Comparison of ENCODE assay signal across 25 cellular contexts in genomic region chr3:106792716-106793115, GRCh38.
DNase-seq lines count a peak whose midpoint lies in the region; ATAC-seq, FAIRE-seq and TF ChIP-seq lines count a peak whose summit lies in the region.
"Had no signal": no experiment of that assay in that cellular context is flagged by ENCODE, and none has a peak within 500 bp of the region (broad histone marks: within the 10 kb centered on the region; RNA-seq: fewer than 3 reads in every experiment).

No MANE protein-coding gene starts in this region.

- no peak for FAIRE-seq in GM12892 (lab: Jason Lieb, UNC)
- FAIRE-seq: GM18507, H1, HepG2, K562 had no signal

- no peak overlapping the region for H3K27ac Mint-ChIP-seq in activated CD4-positive, alpha-beta T cell treated with anti-CD3 and anti-CD28 coated beads, Interleukin-2, amount 10 ng/mL, durations not matched to agents 24 days and 14 days
- H3K27ac Mint-ChIP-seq: CD4-positive, alpha-beta memory T cell; T-cell had no signal

- no peak for TF ChIP-seq CTCF in fibroblast of pulmonary artery (IDR thresholded peaks at IDR 0.05; ENCODE audit: low read length, missing control alignments)

- no peak for ATAC-seq in GM21717 (IDR thresholded peaks at IDR 0.05; ENCODE audit: unreplicated experiment)
- no peak for ATAC-seq in HG02981 (IDR thresholded peaks at IDR 0.05; ENCODE audit: unreplicated experiment)
- ATAC-seq: HepG2, K562, T-cell had no signal

- intact Hi-C loops in activated CD4-positive, alpha-beta T cell treated with anti-CD3 and anti-CD28 coated beads, Interleukin-2, amount 10 ng/mL, durations not matched to agents 24 days and 14 days (cut with micrococcal nuclease), result no loop called here

- DNase-seq in ELR (ENCODE audit: low read depth), result peak; percentile 61
- peak; percentile 7 for DNase-seq in NCI-H226
- peak; percentile 11 for DNase-seq in fibroblast of pulmonary artery (ENCODE audit: low read depth)
- no peak for DNase-seq in GM12892 (ENCODE audit: insufficient read length)
- no peak for DNase-seq in activated CD4-positive, alpha-beta T cell treated with anti-CD3 and anti-CD28 coated beads, Interleukin-2, amount 10 ng/mL, durations not matched to agents 24 days and 14 days
- DNase-seq: C1 segment of cervical spinal cord; CD4-positive, alpha-beta memory T cell; DMS 273 treated with DMSO at 0.1 percent for 48 hours; DMS79; HCEC 1CT; Kasumi-1; NCI-H1105 treated with DMSO at 0.1 percent for 48 hours; NCI-H1694; NCI-H2029 treated with DMSO at 0.1 percent for 48 hours; NCI-H69; Right ventricle myocardium superior; RPMI8226; T-cell had no signal

- H3K9me3 Mint-ChIP-seq in activated CD4-positive, alpha-beta T cell treated with anti-CD3 and anti-CD28 coated beads, Interleukin-2, amount 10 ng/mL, durations not matched to agents 24 days and 14 days, result no peaks in the 10 kb centered on the region

- no peak for TF ChIP-seq POLR2A in GM12892 (IDR thresholded peaks at IDR 0.05; ENCODE audit: low read depth, low read length)

- no peaks in the 10 kb centered on the region for H3K27me3 Mint-ChIP-seq in activated CD4-positive, alpha-beta T cell treated with anti-CD3 and anti-CD28 coated beads, Interleukin-2, amount 10 ng/mL, durations not matched to agents 24 days and 14 days
- H3K27me3 Mint-ChIP-seq: CD4-positive, alpha-beta memory T cell; T-cell had no signal

- H3K36me3 Mint-ChIP-seq in activated CD4-positive, alpha-beta T cell treated with anti-CD3 and anti-CD28 coated beads, Interleukin-2, amount 10 ng/mL, durations not matched to agents 24 days and 14 days (ENCODE audit: low read depth), result no peaks in the 10 kb centered on the region
- H3K36me3 Mint-ChIP-seq: CD4-positive, alpha-beta memory T cell; T-cell had no signal

- H3K4me3 Mint-ChIP-seq in activated CD4-positive, alpha-beta T cell treated with anti-CD3 and anti-CD28 coated beads, Interleukin-2, amount 10 ng/mL, durations not matched to agents 24 days and 14 days, result no peak overlapping the region
- H3K4me3 Mint-ChIP-seq: CD4-positive, alpha-beta memory T cell; T-cell had no signal

- H3K4me1 Mint-ChIP-seq in activated CD4-positive, alpha-beta T cell treated with anti-CD3 and anti-CD28 coated beads, Interleukin-2, amount 10 ng/mL, durations not matched to agents 24 days and 14 days, result no peaks in the 10 kb centered on the region
- H3K4me1 Mint-ChIP-seq: CD4-positive, alpha-beta memory T cell; T-cell had no signal

- H3K4me3 ChIP-seq in fibroblast of pulmonary artery (replicated peaks; ENCODE audit: low read depth, low read length), result no peak overlapping the region
- H3K4me3 ChIP-seq: K562, SJSA1 had no signal

Comparison
In these comparisons a context has a peak if more than half of its experiments do, and no peak if none do; other contexts are left out.
1. DNase-seq: peak in ELR (single experiment), NCI-H226 (single experiment) and fibroblast of pulmonary artery (single experiment); none in GM12892 (single experiment) and activated CD4-positive, alpha-beta T cell treated with anti-CD3 and anti-CD28 coated beads, Interleukin-2, amount 10 ng/mL, durations not matched to agents 24 days and 14 days (single experiment).